ENCODE assay signal across 21 cellular contexts in genomic region chr10:75145590-75145989, GRCh38. TPM values are rescaled to one million over a fixed set of nuclear protein-coding genes. Genes with fewer than 3 reads are reported as not detected.
A peak's percentile ranks its signal among the peaks of the same experiment; 100 is the strongest.
DNase-seq lines count a peak whose midpoint lies in the region; ATAC-seq and TF ChIP-seq lines count a peak whose summit lies in the region.
"Had no signal": no experiment of that assay in that cellular context is flagged by ENCODE, and none has a peak within 500 bp of the region (broad histone marks: within the 10 kb centered on the region; RNA-seq: fewer than 3 reads in every experiment).

No MANE protein-coding gene starts in this region.

- POLR2A ChIA-PET in naive thymus-derived CD8-positive, alpha-beta T cell (lab: Charles Lee): interaction anchor here (0.5 to 0.7 kb wide), 2 partner anchors 19 to 479 kb away, joined by 3 read pairs; no protein-coding TSS in a partner anchor

- peak; percentile 65 to 69 for ATAC-seq in naive thymus-derived CD8-positive, alpha-beta T cell
- ATAC-seq in upper lobe of left lung (ENCODE audit: low FRiP score in 2 of 2) (no peak), GM19023 (IDR thresholded peaks at IDR 0.05; ENCODE audit: unreplicated experiment) (no peak)
- ATAC-seq: psoas muscle had no signal

- peaks cover 4% of the 10 kb centered on the region for H3K36me3 Mint-ChIP-seq in activated naive CD8-positive, alpha-beta T cell
- peaks cover 1 to 8% (median 4%) of the 10 kb centered on the region in 3 donors for H3K36me3 Mint-ChIP-seq in naive thymus-derived CD8-positive, alpha-beta T cell

- DNase-seq in SIG-M5 treated with dmso at 0.1 percent for 504 hours (lab: John Stamatoyannopoulos, UW; ENCODE audit: unreplicated experiment) (peak; percentile 64), SIG-M5 (lab: John Stamatoyannopoulos, UW) (no peak), upper lobe of left lung (no peak), amniotic stem cell (lab: John Stamatoyannopoulos, UW) (no peak)
- DNase-seq in Jurkat, Clone E6-1 (ENCODE audit: low read depth, low spot score): peak; percentile 51
- DNase-seq in naive thymus-derived CD8-positive, alpha-beta T cell: peak in 4 of 10 donors; percentile 3 to 21 (median 10)
- DNase-seq: 8988T; activated CD4-positive, alpha-beta T cell treated with anti-CD3 and anti-CD28 coated beads, Interleukin-2, amount 50 U/mL, for 48 hours; aorta; C1 segment of cervical spinal cord; GDM1; islet precursor cell; mesenchymal stem cell; NCI-H1436 treated with DMSO at 0.1 percent for 48 hours; NCI-H774; psoas muscle; small intestine; stimulated activated CD4-positive, alpha-beta T cell treated with anti-CD3 and anti-CD28 coated beads, Interleukin-4, amount 100 ng/mL, for 24 hours had no signal

- no peak for TF ChIP-seq CTCF in upper lobe of left lung (IDR thresholded peaks at IDR 0.05)

- TF ChIP-seq POLR2A in upper lobe of left lung (IDR thresholded peaks at IDR 0.05): no peak

- WGBS in upper lobe of left lung, 2 donors: 73 to 83% methylated on average over 1 of the region's 1 CpG

- no peak for TF ChIP-seq EP300 in upper lobe of left lung (IDR thresholded peaks at IDR 0.05)

- no peaks in the 10 kb centered on the region for H3K27me3 Mint-ChIP-seq in activated naive CD8-positive, alpha-beta T cell
- no peaks in the 10 kb centered on the region for H3K27me3 Mint-ChIP-seq in naive thymus-derived CD8-positive, alpha-beta T cell

- H3K4me1 ChIP-seq in upper lobe of left lung: peaks cover 0 to 23% (median 16%) of the 10 kb centered on the region in 4 donors

- no peaks in the 10 kb centered on the region for H3K9me3 ChIP-seq in upper lobe of left lung
- H3K9me3 ChIP-seq: psoas muscle, suprapubic skin had no signal

- H3K27ac Mint-ChIP-seq in activated naive CD8-positive, alpha-beta T cell: peak overlapping the region; percentile 73
- peak overlapping the region in 8 of 10 donors; percentile 17 to 88 (median 66) for H3K27ac Mint-ChIP-seq in naive thymus-derived CD8-positive, alpha-beta T cell

- H3K9me3 Mint-ChIP-seq in activated naive CD8-positive, alpha-beta T cell (ENCODE audit: low read depth): no peaks in the 10 kb centered on the region
- H3K9me3 Mint-ChIP-seq in naive thymus-derived CD8-positive, alpha-beta T cell: no peaks in the 10 kb centered on the region

- peak overlapping the region; percentile 27 for H3K4me3 Mint-ChIP-seq in activated naive CD8-positive, alpha-beta T cell
- H3K4me3 Mint-ChIP-seq in naive thymus-derived CD8-positive, alpha-beta T cell: peak overlapping the region in 8 of 10 donors; percentile 4 to 67 (median 42)

- peaks cover 0 to 3% (median 1%) of the 10 kb centered on the region in 4 donors for H3K36me3 ChIP-seq in upper lobe of left lung

- H3K4me3 ChIP-seq in Jurkat, Clone E6-1 (ENCODE audit: low read length): no peak overlapping the region
- H3K4me3 ChIP-seq in upper lobe of left lung: no peak overlapping the region
- H3K4me3 ChIP-seq: psoas muscle, suprapubic skin had no signal

- H3K27ac ChIP-seq in upper lobe of left lung: no peak overlapping the region
- H3K27ac ChIP-seq: suprapubic skin had no signal

- H3K27me3 ChIP-seq in upper lobe of left lung: no peaks in the 10 kb centered on the region
- H3K27me3 ChIP-seq: suprapubic skin had no signal

- H3K4me1 Mint-ChIP-seq in activated naive CD8-positive, alpha-beta T cell (ENCODE audit: low read depth): peaks cover 46% of the 10 kb centered on the region
- H3K4me1 Mint-ChIP-seq in naive thymus-derived CD8-positive, alpha-beta T cell: peaks cover 21 to 49% (median 47%) of the 10 kb centered on the region in 4 donors

RNA-seq across cellular contexts. Expression of gene SAMD8, which starts 34.1 kb away (rescaled TPM):
- polyA plus RNA-seq in Jurkat, Clone E6-1 (2012; ENCODE audit: insufficient read depth, insufficient read length): 7.5 TPM
- total RNA-seq in naive thymus-derived CD8-positive, alpha-beta T cell: 10 to 100 TPM; 23.4 to 23.9 TPM
- polyA plus RNA-seq in naive thymus-derived CD8-positive, alpha-beta T cell: 10 to 100 TPM in 1 of 3 donors, 1 to 10 TPM in 2; 6.3 to 10.6 (median 6.4) TPM
- total RNA-seq in upper lobe of left lung: 10 to 100 TPM in 5 of 6 donors, 1 to 10 TPM in 1; 8.4 to 36.2 (median 18.0) TPM

Comparison
In these comparisons a context has a peak if more than half of its experiments do, and no peak if none do; other contexts are left out.
1. DNase-seq: peak in SIG-M5 treated with dmso at 0.1 percent for 504 hours (single experiment) and Jurkat, Clone E6-1 (single experiment); none in SIG-M5 (single experiment), upper lobe of left lung (0 of 2) and amniotic stem cell (single experiment).
2. ATAC-seq: peak in naive thymus-derived CD8-positive, alpha-beta T cell (2 of 2); none in upper lobe of left lung (0 of 2) and GM19023 (single experiment).